In the genomic region with DNA sequence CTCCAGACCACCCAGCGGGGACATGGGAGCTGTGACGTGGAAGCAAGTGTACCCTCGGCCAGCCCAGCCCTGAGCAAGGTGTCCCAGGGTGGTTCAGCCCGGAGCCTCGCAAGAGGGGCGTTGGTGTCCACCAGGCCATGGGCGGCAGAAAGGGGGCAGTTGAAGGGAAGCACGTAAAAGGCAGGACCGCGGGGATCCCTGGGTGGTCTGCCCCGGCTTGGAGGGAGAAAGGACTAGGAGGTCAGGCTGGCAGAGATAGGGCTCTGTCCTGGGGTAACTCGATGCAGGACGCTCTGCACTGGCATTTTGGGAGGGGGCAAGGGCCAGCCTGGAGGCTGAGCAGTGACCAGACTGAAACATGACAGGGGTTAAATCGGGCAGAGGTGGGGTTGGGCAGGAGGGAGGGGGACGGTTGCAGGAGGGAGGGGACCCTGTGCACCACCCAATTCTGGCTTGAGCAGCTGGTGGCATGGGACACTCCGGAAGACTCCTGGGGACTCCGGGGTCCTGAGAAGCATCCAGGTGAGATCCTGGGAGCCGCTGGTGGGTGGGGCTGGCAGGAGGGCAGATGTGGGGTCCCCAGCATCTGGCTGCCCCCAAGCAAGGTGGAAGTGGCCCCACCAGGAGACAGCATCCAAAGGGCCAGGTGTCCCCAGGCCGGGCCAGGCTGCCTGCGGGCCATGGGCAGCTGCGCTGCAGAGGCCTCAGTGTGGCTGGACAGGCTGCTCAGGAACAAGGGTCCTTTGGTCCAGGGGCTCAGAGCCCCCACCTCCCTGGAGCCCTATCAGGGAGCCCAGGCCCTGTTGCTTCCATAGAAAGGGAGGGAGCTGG, we compare ENCODE assay signal across 1 cellular context.
TF ChIP-seq lines count a peak whose summit lies in the region.

No MANE protein-coding gene starts in this region.

TF ChIP-seq in HepG2, 621 proteins besides CTCF, POLR2A, EP300 and RAD21:
- TF ChIP-seq, protein P1, sequence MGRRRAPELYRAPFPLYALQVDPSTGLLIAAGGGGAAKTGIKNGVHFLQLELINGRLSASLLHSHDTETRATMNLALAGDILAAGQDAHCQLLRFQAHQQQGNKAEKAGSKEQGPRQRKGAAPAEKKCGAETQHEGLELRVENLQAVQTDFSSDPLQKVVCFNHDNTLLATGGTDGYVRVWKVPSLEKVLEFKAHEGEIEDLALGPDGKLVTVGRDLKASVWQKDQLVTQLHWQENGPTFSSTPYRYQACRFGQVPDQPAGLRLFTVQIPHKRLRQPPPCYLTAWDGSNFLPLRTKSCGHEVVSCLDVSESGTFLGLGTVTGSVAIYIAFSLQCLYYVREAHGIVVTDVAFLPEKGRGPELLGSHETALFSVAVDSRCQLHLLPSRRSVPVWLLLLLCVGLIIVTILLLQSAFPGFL (CRISPR knock-in tag; IDR thresholded peaks at IDR 0.05), result no peak
- TF ChIP-seq RBM39 (IDR thresholded peaks at IDR 0.05; ENCODE audit: low read depth, low read length, poor library complexity, severe bottlenecking) (no peak), MYC (CRISPR knock-in tag; IDR thresholded peaks at IDR 0.05; ENCODE audit: borderline replicate concordance) (0 out of 2 replicates have a peak, but pooled peaks have one; percentile 1)
- TF ChIP-seq, protein P2, sequence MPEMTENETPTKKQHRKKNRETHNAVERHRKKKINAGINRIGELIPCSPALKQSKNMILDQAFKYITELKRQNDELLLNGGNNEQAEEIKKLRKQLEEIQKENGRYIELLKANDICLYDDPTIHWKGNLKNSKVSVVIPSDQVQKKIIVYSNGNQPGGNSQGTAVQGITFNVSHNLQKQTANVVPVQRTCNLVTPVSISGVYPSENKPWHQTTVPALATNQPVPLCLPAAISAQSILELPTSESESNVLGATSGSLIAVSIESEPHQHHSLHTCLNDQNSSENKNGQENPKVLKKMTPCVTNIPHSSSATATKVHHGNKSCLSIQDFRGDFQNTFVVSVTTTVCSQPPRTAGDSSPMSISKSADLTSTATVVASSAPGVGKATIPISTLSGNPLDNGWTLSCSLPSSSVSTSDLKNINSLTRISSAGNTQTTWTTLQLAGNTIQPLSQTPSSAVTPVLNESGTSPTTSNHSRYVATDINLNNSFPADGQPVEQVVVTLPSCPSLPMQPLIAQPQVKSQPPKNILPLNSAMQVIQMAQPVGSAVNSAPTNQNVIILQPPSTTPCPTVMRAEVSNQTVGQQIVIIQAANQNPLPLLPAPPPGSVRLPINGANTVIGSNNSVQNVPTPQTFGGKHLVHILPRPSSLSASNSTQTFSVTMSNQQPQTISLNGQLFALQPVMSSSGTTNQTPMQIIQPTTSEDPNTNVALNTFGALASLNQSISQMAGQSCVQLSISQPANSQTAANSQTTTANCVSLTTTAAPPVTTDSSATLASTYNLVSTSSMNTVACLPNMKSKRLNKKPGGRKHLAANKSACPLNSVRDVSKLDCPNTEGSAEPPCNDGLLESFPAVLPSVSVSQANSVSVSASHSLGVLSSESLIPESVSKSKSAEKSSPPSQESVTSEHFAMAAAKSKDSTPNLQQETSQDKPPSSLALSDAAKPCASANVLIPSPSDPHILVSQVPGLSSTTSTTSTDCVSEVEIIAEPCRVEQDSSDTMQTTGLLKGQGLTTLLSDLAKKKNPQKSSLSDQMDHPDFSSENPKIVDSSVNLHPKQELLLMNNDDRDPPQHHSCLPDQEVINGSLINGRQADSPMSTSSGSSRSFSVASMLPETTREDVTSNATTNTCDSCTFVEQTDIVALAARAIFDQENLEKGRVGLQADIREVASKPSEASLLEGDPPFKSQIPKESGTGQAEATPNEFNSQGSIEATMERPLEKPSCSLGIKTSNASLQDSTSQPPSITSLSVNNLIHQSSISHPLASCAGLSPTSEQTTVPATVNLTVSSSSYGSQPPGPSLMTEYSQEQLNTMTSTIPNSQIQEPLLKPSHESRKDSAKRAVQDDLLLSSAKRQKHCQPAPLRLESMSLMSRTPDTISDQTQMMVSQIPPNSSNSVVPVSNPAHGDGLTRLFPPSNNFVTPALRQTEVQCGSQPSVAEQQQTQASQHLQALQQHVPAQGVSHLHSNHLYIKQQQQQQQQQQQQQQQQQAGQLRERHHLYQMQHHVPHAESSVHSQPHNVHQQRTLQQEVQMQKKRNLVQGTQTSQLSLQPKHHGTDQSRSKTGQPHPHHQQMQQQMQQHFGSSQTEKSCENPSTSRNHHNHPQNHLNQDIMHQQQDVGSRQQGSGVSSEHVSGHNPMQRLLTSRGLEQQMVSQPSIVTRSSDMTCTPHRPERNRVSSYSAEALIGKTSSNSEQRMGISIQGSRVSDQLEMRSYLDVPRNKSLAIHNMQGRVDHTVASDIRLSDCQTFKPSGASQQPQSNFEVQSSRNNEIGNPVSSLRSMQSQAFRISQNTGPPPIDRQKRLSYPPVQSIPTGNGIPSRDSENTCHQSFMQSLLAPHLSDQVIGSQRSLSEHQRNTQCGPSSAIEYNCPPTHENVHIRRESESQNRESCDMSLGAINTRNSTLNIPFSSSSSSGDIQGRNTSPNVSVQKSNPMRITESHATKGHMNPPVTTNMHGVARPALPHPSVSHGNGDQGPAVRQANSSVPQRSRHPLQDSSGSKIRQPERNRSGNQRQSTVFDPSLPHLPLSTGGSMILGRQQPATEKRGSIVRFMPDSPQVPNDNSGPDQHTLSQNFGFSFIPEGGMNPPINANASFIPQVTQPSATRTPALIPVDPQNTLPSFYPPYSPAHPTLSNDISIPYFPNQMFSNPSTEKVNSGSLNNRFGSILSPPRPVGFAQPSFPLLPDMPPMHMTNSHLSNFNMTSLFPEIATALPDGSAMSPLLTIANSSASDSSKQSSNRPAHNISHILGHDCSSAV (CRISPR knock-in tag; IDR thresholded peaks at IDR 0.05; ENCODE audit: borderline replicate concordance), result no peak
TF ChIP-seq in HepG2: peak in this region for 1.
